Comparison of ENCODE assay signal across 1 cellular context in the genomic region with DNA sequence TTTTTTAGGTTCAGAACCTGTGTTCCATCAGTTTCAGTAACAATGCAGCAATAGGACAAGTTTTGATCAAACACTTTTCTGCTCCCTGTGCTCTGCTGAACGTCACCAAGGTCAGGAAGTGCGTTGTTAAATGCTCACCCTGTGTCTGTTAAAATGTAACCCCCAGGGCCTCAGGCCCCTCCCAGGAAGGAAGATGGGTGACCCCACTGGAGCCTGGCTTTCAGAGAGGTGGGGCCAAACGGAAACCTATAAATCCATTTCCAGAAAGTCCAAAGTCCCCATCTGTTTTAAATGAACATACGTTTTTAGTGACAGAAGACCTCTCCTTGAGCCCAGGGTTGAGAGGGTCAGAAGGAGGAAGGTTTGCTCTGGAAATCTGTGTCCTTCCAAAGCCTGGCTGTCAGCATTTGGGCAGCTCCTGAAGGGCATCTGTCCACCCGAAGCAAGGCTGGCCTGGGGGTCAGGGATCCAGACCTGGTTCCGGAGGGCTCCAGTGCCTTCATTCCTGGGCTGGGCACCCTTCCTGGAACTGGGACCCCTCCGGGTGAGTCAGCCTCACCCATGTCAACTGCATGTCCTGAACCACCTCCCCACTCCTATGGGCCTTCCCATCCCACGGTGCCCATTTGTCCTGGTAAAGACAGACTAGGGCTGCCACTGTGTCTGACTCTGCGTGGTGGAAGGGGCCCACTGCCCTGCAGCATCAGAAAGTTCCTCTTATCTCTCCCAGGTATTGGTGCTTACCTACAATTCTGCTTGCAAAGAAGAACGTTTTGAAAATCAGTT.
A peak's percentile ranks its signal among the peaks of the same experiment; 100 is the strongest.
TF ChIP-seq lines count a peak whose summit lies in the region.

No MANE protein-coding gene starts in this region.

TF ChIP-seq in HepG2, 621 proteins besides CTCF, POLR2A, EP300 and RAD21 (continued from another document and continues in another):
- TF ChIP-seq REST (IDR thresholded peaks at IDR 0.05; ENCODE audit: borderline replicate concordance in 1 of 2, low read depth in 1 of 2, low read length in 2 of 2) (peak in 1 of 2 experiments; percentile 69; a peak in 3 of 4 replicates), ZNF329 (CRISPR knock-in tag; IDR thresholded peaks at IDR 0.05; ENCODE audit: low read depth) (0 out of 2 replicates have a peak, but pooled peaks have one; percentile 44), ZNF234 (CRISPR knock-in tag; conservative IDR thresholded peaks at IDR 0.05) (no peak), RFX1 (IDR thresholded peaks at IDR 0.05) (no peak), HIVEP1 (CRISPR knock-in tag; IDR thresholded peaks at IDR 0.05) (peak; percentile 36; the same call in 1 of the 2 replicates), ZBTB44 (CRISPR knock-in tag; IDR thresholded peaks at IDR 0.05) (no peak), FOSL1 (CRISPR knock-in tag; IDR thresholded peaks at IDR 0.05; ENCODE audit: borderline replicate concordance) (no peak), ZFP62 (CRISPR knock-in tag; IDR thresholded peaks at IDR 0.05) (no peak), ZFP41 (CRISPR knock-in tag; IDR thresholded peaks at IDR 0.05; ENCODE audit: borderline replicate concordance) (no peak), TP53 (CRISPR knock-in tag; conservative IDR thresholded peaks at IDR 0.05) (no peak), BATF2 (CRISPR knock-in tag; IDR thresholded peaks at IDR 0.05) (no peak), ZKSCAN5 (CRISPR knock-in tag; IDR thresholded peaks at IDR 0.05) (no peak), ZNF280B (CRISPR knock-in tag; IDR thresholded peaks at IDR 0.05; ENCODE audit: borderline replicate concordance) (peak; percentile 60; the same call in 1 of the 2 replicates), NKX3-1 (CRISPR knock-in tag; IDR thresholded peaks at IDR 0.05) (no peak), TBX2 (CRISPR knock-in tag; IDR thresholded peaks at IDR 0.05; ENCODE audit: borderline replicate concordance) (peak; percentile 47), SCMH1 (CRISPR knock-in tag; IDR thresholded peaks at IDR 0.05; ENCODE audit: borderline replicate concordance) (no peak), BORCS8-MEF2B (CRISPR knock-in tag; IDR thresholded peaks at IDR 0.05) (no peak), HOMEZ (CRISPR knock-in tag; IDR thresholded peaks at IDR 0.05; ENCODE audit: low read depth) (peak; percentile 81; the same call in 1 of the 2 replicates), ARNT2 (CRISPR knock-in tag; IDR thresholded peaks at IDR 0.05; ENCODE audit: low read depth) (no peak), ZNF572 (CRISPR knock-in tag; IDR thresholded peaks at IDR 0.05) (0 out of 2 replicates have a peak, but pooled peaks have one; percentile 30), ZFP36L1 (CRISPR knock-in tag; IDR thresholded peaks at IDR 0.05) (no peak; the same call in 1 of the 2 replicates), ATF2 (CRISPR knock-in tag; IDR thresholded peaks at IDR 0.05) (peak; percentile 55), ZSCAN29 (CRISPR knock-in tag; conservative IDR thresholded peaks at IDR 0.05) (peak; percentile 79), RBAK (CRISPR knock-in tag; IDR thresholded peaks at IDR 0.05) (no peak), AGO2 (optimal IDR thresholded peaks at IDR 0.05; ENCODE audit: low read depth, low read length) (no peak), MTERF4 (CRISPR knock-in tag; IDR thresholded peaks at IDR 0.05) (no peak), GATA4 (IDR thresholded peaks at IDR 0.05; ENCODE audit: borderline replicate concordance, low read depth) (0 out of 2 replicates have a peak, but pooled peaks have one; percentile 7), ZNF3 (CRISPR knock-in tag; IDR thresholded peaks at IDR 0.05) (no peak), SRY (CRISPR knock-in tag; IDR thresholded peaks at IDR 0.05) (no peak; the same call in 1 of the 2 replicates), ZNF549 (CRISPR knock-in tag; IDR thresholded peaks at IDR 0.05) (no peak), ZNF567 (CRISPR knock-in tag; IDR thresholded peaks at IDR 0.05; ENCODE audit: borderline replicate concordance) (0 out of 2 replicates have a peak, but pooled peaks have one; percentile 84), GMEB1 (CRISPR knock-in tag; IDR thresholded peaks at IDR 0.05; ENCODE audit: borderline replicate concordance) (peak; percentile 58; the same call in 1 of the 2 replicates), JUND (CRISPR knock-in tag; IDR thresholded peaks at IDR 0.05) (no peak), ZNF18 (CRISPR knock-in tag; IDR thresholded peaks at IDR 0.05; ENCODE audit: insufficient replicate concordance) (peak; percentile 78), ZNF235 (CRISPR knock-in tag; IDR thresholded peaks at IDR 0.05; ENCODE audit: borderline replicate concordance) (no peak), WIZ (CRISPR knock-in tag; IDR thresholded peaks at IDR 0.05) (no peak), ZBTB8A (CRISPR knock-in tag; IDR thresholded peaks at IDR 0.05; ENCODE audit: borderline replicate concordance, low read depth) (no peak), SP5 (CRISPR knock-in tag; IDR thresholded peaks at IDR 0.05; ENCODE audit: borderline replicate concordance, low read depth) (peak; percentile 55; the same call in 1 of the 2 replicates), JUN (CRISPR knock-in tag; IDR thresholded peaks at IDR 0.05) (no peak; the same call in 1 of the 2 replicates), ZSCAN9 (CRISPR knock-in tag; IDR thresholded peaks at IDR 0.05; ENCODE audit: borderline replicate concordance) (no peak), DNMT3B (CRISPR knock-in tag; conservative IDR thresholded peaks at IDR 0.05) (no peak; the same call in 1 of the 2 replicates)
- TF ChIP-seq, protein P1, sequence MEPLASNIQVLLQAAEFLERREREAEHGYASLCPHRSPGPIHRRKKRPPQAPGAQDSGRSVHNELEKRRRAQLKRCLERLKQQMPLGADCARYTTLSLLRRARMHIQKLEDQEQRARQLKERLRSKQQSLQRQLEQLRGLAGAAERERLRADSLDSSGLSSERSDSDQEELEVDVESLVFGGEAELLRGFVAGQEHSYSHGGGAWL (CRISPR knock-in tag; IDR thresholded peaks at IDR 0.05), result no peak
- TF ChIP-seq, protein P2, sequence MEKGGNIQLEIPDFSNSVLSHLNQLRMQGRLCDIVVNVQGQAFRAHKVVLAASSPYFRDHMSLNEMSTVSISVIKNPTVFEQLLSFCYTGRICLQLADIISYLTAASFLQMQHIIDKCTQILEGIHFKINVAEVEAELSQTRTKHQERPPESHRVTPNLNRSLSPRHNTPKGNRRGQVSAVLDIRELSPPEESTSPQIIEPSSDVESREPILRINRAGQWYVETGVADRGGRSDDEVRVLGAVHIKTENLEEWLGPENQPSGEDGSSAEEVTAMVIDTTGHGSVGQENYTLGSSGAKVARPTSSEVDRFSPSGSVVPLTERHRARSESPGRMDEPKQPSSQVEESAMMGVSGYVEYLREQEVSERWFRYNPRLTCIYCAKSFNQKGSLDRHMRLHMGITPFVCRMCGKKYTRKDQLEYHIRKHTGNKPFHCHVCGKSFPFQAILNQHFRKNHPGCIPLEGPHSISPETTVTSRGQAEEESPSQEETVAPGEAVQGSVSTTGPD (CRISPR knock-in tag; IDR thresholded peaks at IDR 0.05), result no peak
